26 cellular contexts compared by ENCODE assay signal in the genomic region with DNA sequence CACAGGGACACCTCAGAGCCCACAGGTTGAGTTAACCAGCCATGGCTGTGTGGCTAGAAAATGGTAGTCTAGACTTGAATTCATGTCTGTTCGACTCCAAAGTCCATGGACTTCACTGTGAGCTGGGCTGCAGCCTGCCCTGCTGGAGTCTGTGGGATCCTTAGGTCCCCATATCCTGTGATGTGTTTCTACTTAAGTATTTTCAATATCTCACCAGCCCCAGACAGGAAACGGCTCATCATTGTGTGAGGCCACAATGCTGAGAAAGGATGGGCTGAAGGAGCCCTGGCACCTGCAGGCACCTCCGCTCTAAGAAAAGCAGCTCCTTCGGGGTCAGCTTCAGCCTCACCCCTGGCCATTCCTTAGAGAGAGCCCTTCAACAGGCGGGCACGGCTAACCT.
DNase-seq lines count a peak whose midpoint lies in the region; ATAC-seq and TF ChIP-seq lines count a peak whose summit lies in the region.
"Had no signal": no experiment of that assay in that cellular context is flagged by ENCODE, and none has a peak within 500 bp of the region (broad histone marks: within the 10 kb centered on the region; RNA-seq: fewer than 3 reads in every experiment).

No MANE protein-coding gene starts in this region.

- intact Hi-C loops in activated CD8-positive, alpha-beta T cell treated with anti-CD3 and anti-CD28 coated beads for 36 hours (cut with micrococcal nuclease): no loop called here
- intact Hi-C loops in naive thymus-derived CD4-positive, alpha-beta T cell (cut with micrococcal nuclease): no loop called here
- intact Hi-C loops in left lung (cut with DNase I) (no loop called here), Caco-2 (cut with micrococcal nuclease; ENCODE audit: unreplicated experiment) (no loop called here)

- TF ChIP-seq CTCF in activated CD8-positive, alpha-beta T cell treated with anti-CD3 and anti-CD28 coated beads for 36 hours (IDR thresholded peaks at IDR 0.05): no peak
- TF ChIP-seq CTCF in left lung (IDR thresholded peaks at IDR 0.05) (no peak), Caco-2 (IDR thresholded peaks at IDR 0.05; ENCODE audit: insufficient read depth in 1 of 2, low read depth in 1 of 2, low read length in 1 of 2, severe bottlenecking in 1 of 2, unreplicated experiment in 1 of 2) (no peak)

- no peaks in the 10 kb centered on the region for H3K9me3 Mint-ChIP-seq in T-helper 1 cell treated with Interleukin-12 subunit alpha and Interleukin-12 subunit beta and Interleukin-4 antibody, amounts not matched to agents 30 μg/mL and 1 μg/mL, for 36 hours
- H3K9me3 Mint-ChIP-seq in activated CD8-positive, alpha-beta T cell treated with anti-CD3 and anti-CD28 coated beads for 36 hours: no peaks in the 10 kb centered on the region
- H3K9me3 Mint-ChIP-seq in naive thymus-derived CD4-positive, alpha-beta T cell: no peaks in the 10 kb centered on the region
- H3K9me3 Mint-ChIP-seq in Caco-2 (ENCODE audit: unreplicated experiment): no peaks in the 10 kb centered on the region
- H3K9me3 Mint-ChIP-seq: activated B cell treated with CpG ODN at 0.5 μM for 24 hours, HFFc6 had no signal

- peaks cover 28% of the 10 kb centered on the region for H3K4me1 Mint-ChIP-seq in T-helper 1 cell treated with Interleukin-12 subunit alpha and Interleukin-12 subunit beta and Interleukin-4 antibody, amounts not matched to agents 30 μg/mL and 1 μg/mL, for 36 hours (ENCODE audit: low read depth)
- peaks cover 31% of the 10 kb centered on the region for H3K4me1 Mint-ChIP-seq in activated CD8-positive, alpha-beta T cell treated with anti-CD3 and anti-CD28 coated beads for 36 hours (ENCODE audit: low read depth)
- H3K4me1 Mint-ChIP-seq in naive thymus-derived CD4-positive, alpha-beta T cell: peaks cover 4 to 48% (median 12%) of the 10 kb centered on the region in 7 donors
- no peaks in the 10 kb centered on the region for H3K4me1 Mint-ChIP-seq in Caco-2 (ENCODE audit: low read depth, unreplicated experiment)

- H3K27me3 Mint-ChIP-seq in T-helper 1 cell treated with Interleukin-12 subunit alpha and Interleukin-12 subunit beta and Interleukin-4 antibody, amounts not matched to agents 30 μg/mL and 1 μg/mL, for 36 hours (ENCODE audit: low read depth): no peaks in the 10 kb centered on the region
- H3K27me3 Mint-ChIP-seq in activated CD8-positive, alpha-beta T cell treated with anti-CD3 and anti-CD28 coated beads for 36 hours: no peaks in the 10 kb centered on the region
- H3K27me3 Mint-ChIP-seq in naive thymus-derived CD4-positive, alpha-beta T cell: no peaks in the 10 kb centered on the region
- H3K27me3 Mint-ChIP-seq in Caco-2 (ENCODE audit: insufficient read depth, unreplicated experiment): no peaks in the 10 kb centered on the region
- H3K27me3 Mint-ChIP-seq: activated B cell treated with CpG ODN at 0.5 μM for 24 hours had no signal

- DNase-seq in T-helper 1 cell: no peak
- peak; percentile 74 for DNase-seq in HT1080 (ENCODE audit: low read depth)
- peak; percentile 48 for DNase-seq in activated CD8-positive, alpha-beta T cell treated with anti-CD3 and anti-CD28 coated beads for 36 hours
- no peak for DNase-seq in naive thymus-derived CD4-positive, alpha-beta T cell
- no peak for DNase-seq in left lung
- DNase-seq in NCI-H1417 (lab: John Stamatoyannopoulos, UW): no peak
- no peak for DNase-seq in Caco-2
- DNase-seq: activated B cell treated with CpG ODN at 0.5 μM for 24 hours; activated effector memory CD4-positive, alpha-beta T cell treated with anti-CD3 and anti-CD28 coated beads, Interleukin-2, amount 50 U/mL, for 16 hours; caudate nucleus; dorsolateral prefrontal cortex; foreskin fibroblast; GDM1; HFFc6; hypothalamus; mammary epithelial cell; MG63; NCI-H774; occipital lobe; PC-3; SJCRH30; stimulated activated CD4-positive, alpha-beta T cell treated with anti-CD3 and anti-CD28 coated beads, Interleukin-12 subunit alpha, Interleukin-12 subunit beta, amount 100 ng/mL, for 4 hours; upper lobe of right lung had no signal

- peak overlapping the region; percentile 68 for H3K27ac Mint-ChIP-seq in T-helper 1 cell treated with Interleukin-12 subunit alpha and Interleukin-12 subunit beta and Interleukin-4 antibody, amounts not matched to agents 30 μg/mL and 1 μg/mL, for 36 hours
- no peak overlapping the region for H3K27ac Mint-ChIP-seq in activated CD8-positive, alpha-beta T cell treated with anti-CD3 and anti-CD28 coated beads for 36 hours
- peak overlapping the region in 1 of 9 donors; percentile 55 for H3K27ac Mint-ChIP-seq in naive thymus-derived CD4-positive, alpha-beta T cell
- H3K27ac Mint-ChIP-seq in Caco-2 (ENCODE audit: unreplicated experiment): no peak overlapping the region
- H3K27ac Mint-ChIP-seq: activated B cell treated with CpG ODN at 0.5 μM for 24 hours, HFFc6 had no signal

- H3K4me3 Mint-ChIP-seq in T-helper 1 cell treated with Interleukin-12 subunit alpha and Interleukin-12 subunit beta and Interleukin-4 antibody, amounts not matched to agents 30 μg/mL and 1 μg/mL, for 36 hours: no peak overlapping the region
- no peak overlapping the region for H3K4me3 Mint-ChIP-seq in activated CD8-positive, alpha-beta T cell treated with anti-CD3 and anti-CD28 coated beads for 36 hours
- peak overlapping the region in 1 of 10 donors; percentile 42 for H3K4me3 Mint-ChIP-seq in naive thymus-derived CD4-positive, alpha-beta T cell
- H3K4me3 Mint-ChIP-seq in Caco-2 (ENCODE audit: unreplicated experiment): no peak overlapping the region
- H3K4me3 Mint-ChIP-seq: activated B cell treated with CpG ODN at 0.5 μM for 24 hours, HFFc6 had no signal

- H3K4me3 ChIP-seq in naive thymus-derived CD4-positive, alpha-beta T cell (ENCODE audit: low read length): no peak overlapping the region
- H3K4me3 ChIP-seq in left lung (no peak overlapping the region), Caco-2 (ENCODE audit: low read depth, low read length) (no peak overlapping the region)
- H3K4me3 ChIP-seq: BLaER1, dorsolateral prefrontal cortex, MG63, SJCRH30, upper lobe of right lung had no signal

- no peaks in the 10 kb centered on the region for H3K36me3 ChIP-seq in naive thymus-derived CD4-positive, alpha-beta T cell (ENCODE audit: control insufficient read depth in 2 of 3, insufficient read depth in 3 of 3, low read length in 3 of 3)
- H3K36me3 ChIP-seq in left lung: no peaks in the 10 kb centered on the region
- no peaks in the 10 kb centered on the region for H3K36me3 ChIP-seq in Caco-2 (ENCODE audit: control insufficient read depth, insufficient read depth, low read length)
- H3K36me3 ChIP-seq: BLaER1, MG63, SJCRH30, upper lobe of right lung had no signal

- CTCF ChIA-PET in activated CD8-positive, alpha-beta T cell treated with anti-CD3 and anti-CD28 coated beads for 36 hours (lab: Charles Lee): interaction anchor here (0.7 to 1.0 kb wide), 3 partner anchors 15 to 269 kb away, joined by 3 read pairs; no protein-coding TSS in a partner anchor
- CTCF ChIA-PET in naive thymus-derived CD4-positive, alpha-beta T cell (lab: Charles Lee): no interaction called here
- CTCF ChIA-PET in Caco-2 (lab: Charles Lee): no interaction called here

- POLR2A ChIA-PET in activated CD8-positive, alpha-beta T cell treated with anti-CD3 and anti-CD28 coated beads for 36 hours (lab: Charles Lee): interaction anchor here (0.8 kb wide), 1 partner anchor 12 kb away, joined by 3 read pairs; no protein-coding TSS in a partner anchor
- POLR2A ChIA-PET in naive thymus-derived CD4-positive, alpha-beta T cell (lab: Charles Lee): no interaction called here
- POLR2A ChIA-PET in Caco-2 (lab: Charles Lee): no interaction called here

- H3K27ac ChIP-seq in naive thymus-derived CD4-positive, alpha-beta T cell (ENCODE audit: low read depth, low read length): no peak overlapping the region
- H3K27ac ChIP-seq in left lung: no peak overlapping the region
- H3K27ac ChIP-seq: BLaER1, dorsolateral prefrontal cortex, epithelial cell of prostate, SJCRH30, upper lobe of right lung had no signal

- no peaks in the 10 kb centered on the region for H3K9me3 ChIP-seq in naive thymus-derived CD4-positive, alpha-beta T cell (ENCODE audit: control insufficient read depth in 2 of 3, low read length in 3 of 3)
- H3K9me3 ChIP-seq in left lung (no peaks in the 10 kb centered on the region), Caco-2 (no peaks in the 10 kb centered on the region)
- H3K9me3 ChIP-seq: BLaER1, MG63, SJCRH30, upper lobe of right lung had no signal

- H3K36me3 Mint-ChIP-seq in T-helper 1 cell treated with Interleukin-12 subunit alpha and Interleukin-12 subunit beta and Interleukin-4 antibody, amounts not matched to agents 30 μg/mL and 1 μg/mL, for 36 hours (ENCODE audit: low read depth): no peaks in the 10 kb centered on the region
- peaks cover 7% of the 10 kb centered on the region for H3K36me3 Mint-ChIP-seq in activated CD8-positive, alpha-beta T cell treated with anti-CD3 and anti-CD28 coated beads for 36 hours (ENCODE audit: low read depth)
- H3K36me3 Mint-ChIP-seq in naive thymus-derived CD4-positive, alpha-beta T cell: no peaks in the 10 kb centered on the region
- no peaks in the 10 kb centered on the region for H3K36me3 Mint-ChIP-seq in Caco-2 (ENCODE audit: insufficient read depth, unreplicated experiment)

- BruUV-seq in Caco-2 (replicated peaks; lab: Mats Ljungman, UMichigan): no TSS peak

- peaks cover 0 to 6% of the 10 kb centered on the region in 2 donors for H3K4me1 ChIP-seq in naive thymus-derived CD4-positive, alpha-beta T cell (ENCODE audit: control insufficient read depth in 2 of 2, insufficient read depth in 2 of 2, low read length in 2 of 2)
- H3K4me1 ChIP-seq in left lung (no peaks in the 10 kb centered on the region), Caco-2 (no peaks in the 10 kb centered on the region)

- peak; percentile 76 for ATAC-seq in activated CD8-positive, alpha-beta T cell treated with anti-CD3 and anti-CD28 coated beads for 36 hours
- peak; percentile 44 for ATAC-seq in naive thymus-derived CD4-positive, alpha-beta T cell
- no peak for ATAC-seq in left lung
- ATAC-seq: PC-3, upper lobe of right lung had no signal

- H3K27me3 ChIP-seq in naive thymus-derived CD4-positive, alpha-beta T cell (ENCODE audit: control insufficient read depth in 2 of 2, insufficient read depth in 2 of 2, low read length in 2 of 2): no peaks in the 10 kb centered on the region
- H3K27me3 ChIP-seq in left lung (no peaks in the 10 kb centered on the region), Caco-2 (replicated peaks; ENCODE audit: control insufficient read depth, insufficient read depth, low read length) (no peaks in the 10 kb centered on the region)
- H3K27me3 ChIP-seq: BLaER1, dorsolateral prefrontal cortex, MG63, SJCRH30, upper lobe of right lung had no signal

Comparison
In these comparisons a context has a peak if more than half of its experiments do, and no peak if none do; other contexts are left out.
1. DNase-seq: peak in HT1080 (single experiment) and activated CD8-positive, alpha-beta T cell treated with anti-CD3 and anti-CD28 coated beads for 36 hours (single experiment); none in T-helper 1 cell (0 of 5), naive thymus-derived CD4-positive, alpha-beta T cell (0 of 9), left lung (0 of 2), NCI-H1417 (0 of 3) and Caco-2 (0 of 2).